1 cellular context compared by ENCODE assay signal in genomic region chr12:56151672-56152131, GRCh38.
TF ChIP-seq lines count a peak whose summit lies in the region.

No MANE protein-coding gene starts in this region.

TF ChIP-seq in K562, 482 proteins besides CTCF, POLR2A, EP300 and RAD21 (continued from another document and continues in another):
- TF ChIP-seq, protein P1, sequence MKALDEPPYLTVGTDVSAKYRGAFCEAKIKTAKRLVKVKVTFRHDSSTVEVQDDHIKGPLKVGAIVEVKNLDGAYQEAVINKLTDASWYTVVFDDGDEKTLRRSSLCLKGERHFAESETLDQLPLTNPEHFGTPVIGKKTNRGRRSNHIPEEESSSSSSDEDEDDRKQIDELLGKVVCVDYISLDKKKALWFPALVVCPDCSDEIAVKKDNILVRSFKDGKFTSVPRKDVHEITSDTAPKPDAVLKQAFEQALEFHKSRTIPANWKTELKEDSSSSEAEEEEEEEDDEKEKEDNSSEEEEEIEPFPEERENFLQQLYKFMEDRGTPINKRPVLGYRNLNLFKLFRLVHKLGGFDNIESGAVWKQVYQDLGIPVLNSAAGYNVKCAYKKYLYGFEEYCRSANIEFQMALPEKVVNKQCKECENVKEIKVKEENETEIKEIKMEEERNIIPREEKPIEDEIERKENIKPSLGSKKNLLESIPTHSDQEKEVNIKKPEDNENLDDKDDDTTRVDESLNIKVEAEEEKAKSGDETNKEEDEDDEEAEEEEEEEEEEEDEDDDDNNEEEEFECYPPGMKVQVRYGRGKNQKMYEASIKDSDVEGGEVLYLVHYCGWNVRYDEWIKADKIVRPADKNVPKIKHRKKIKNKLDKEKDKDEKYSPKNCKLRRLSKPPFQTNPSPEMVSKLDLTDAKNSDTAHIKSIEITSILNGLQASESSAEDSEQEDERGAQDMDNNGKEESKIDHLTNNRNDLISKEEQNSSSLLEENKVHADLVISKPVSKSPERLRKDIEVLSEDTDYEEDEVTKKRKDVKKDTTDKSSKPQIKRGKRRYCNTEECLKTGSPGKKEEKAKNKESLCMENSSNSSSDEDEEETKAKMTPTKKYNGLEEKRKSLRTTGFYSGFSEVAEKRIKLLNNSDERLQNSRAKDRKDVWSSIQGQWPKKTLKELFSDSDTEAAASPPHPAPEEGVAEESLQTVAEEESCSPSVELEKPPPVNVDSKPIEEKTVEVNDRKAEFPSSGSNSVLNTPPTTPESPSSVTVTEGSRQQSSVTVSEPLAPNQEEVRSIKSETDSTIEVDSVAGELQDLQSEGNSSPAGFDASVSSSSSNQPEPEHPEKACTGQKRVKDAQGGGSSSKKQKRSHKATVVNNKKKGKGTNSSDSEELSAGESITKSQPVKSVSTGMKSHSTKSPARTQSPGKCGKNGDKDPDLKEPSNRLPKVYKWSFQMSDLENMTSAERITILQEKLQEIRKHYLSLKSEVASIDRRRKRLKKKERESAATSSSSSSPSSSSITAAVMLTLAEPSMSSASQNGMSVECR (CRISPR knock-in tag; IDR thresholded peaks at IDR 0.05): peak; percentile 23; the same call in 1 of the 2 replicates
- TF ChIP-seq NELFE (IDR thresholded peaks at IDR 0.05; ENCODE audit: insufficient read depth, insufficient read length): no peak
- TF ChIP-seq ZBED1 (IDR thresholded peaks at IDR 0.05): peak; percentile 60; the same call in 1 of the 2 replicates
- peak; percentile 2; the same call in 1 of the 2 replicates for TF ChIP-seq SNIP1 (IDR thresholded peaks at IDR 0.05; ENCODE audit: low read depth)
- peak; percentile 86; the same call in 1 of the 2 replicates for TF ChIP-seq NFRKB (IDR thresholded peaks at IDR 0.05; ENCODE audit: low read depth)
- TF ChIP-seq, protein P2, sequence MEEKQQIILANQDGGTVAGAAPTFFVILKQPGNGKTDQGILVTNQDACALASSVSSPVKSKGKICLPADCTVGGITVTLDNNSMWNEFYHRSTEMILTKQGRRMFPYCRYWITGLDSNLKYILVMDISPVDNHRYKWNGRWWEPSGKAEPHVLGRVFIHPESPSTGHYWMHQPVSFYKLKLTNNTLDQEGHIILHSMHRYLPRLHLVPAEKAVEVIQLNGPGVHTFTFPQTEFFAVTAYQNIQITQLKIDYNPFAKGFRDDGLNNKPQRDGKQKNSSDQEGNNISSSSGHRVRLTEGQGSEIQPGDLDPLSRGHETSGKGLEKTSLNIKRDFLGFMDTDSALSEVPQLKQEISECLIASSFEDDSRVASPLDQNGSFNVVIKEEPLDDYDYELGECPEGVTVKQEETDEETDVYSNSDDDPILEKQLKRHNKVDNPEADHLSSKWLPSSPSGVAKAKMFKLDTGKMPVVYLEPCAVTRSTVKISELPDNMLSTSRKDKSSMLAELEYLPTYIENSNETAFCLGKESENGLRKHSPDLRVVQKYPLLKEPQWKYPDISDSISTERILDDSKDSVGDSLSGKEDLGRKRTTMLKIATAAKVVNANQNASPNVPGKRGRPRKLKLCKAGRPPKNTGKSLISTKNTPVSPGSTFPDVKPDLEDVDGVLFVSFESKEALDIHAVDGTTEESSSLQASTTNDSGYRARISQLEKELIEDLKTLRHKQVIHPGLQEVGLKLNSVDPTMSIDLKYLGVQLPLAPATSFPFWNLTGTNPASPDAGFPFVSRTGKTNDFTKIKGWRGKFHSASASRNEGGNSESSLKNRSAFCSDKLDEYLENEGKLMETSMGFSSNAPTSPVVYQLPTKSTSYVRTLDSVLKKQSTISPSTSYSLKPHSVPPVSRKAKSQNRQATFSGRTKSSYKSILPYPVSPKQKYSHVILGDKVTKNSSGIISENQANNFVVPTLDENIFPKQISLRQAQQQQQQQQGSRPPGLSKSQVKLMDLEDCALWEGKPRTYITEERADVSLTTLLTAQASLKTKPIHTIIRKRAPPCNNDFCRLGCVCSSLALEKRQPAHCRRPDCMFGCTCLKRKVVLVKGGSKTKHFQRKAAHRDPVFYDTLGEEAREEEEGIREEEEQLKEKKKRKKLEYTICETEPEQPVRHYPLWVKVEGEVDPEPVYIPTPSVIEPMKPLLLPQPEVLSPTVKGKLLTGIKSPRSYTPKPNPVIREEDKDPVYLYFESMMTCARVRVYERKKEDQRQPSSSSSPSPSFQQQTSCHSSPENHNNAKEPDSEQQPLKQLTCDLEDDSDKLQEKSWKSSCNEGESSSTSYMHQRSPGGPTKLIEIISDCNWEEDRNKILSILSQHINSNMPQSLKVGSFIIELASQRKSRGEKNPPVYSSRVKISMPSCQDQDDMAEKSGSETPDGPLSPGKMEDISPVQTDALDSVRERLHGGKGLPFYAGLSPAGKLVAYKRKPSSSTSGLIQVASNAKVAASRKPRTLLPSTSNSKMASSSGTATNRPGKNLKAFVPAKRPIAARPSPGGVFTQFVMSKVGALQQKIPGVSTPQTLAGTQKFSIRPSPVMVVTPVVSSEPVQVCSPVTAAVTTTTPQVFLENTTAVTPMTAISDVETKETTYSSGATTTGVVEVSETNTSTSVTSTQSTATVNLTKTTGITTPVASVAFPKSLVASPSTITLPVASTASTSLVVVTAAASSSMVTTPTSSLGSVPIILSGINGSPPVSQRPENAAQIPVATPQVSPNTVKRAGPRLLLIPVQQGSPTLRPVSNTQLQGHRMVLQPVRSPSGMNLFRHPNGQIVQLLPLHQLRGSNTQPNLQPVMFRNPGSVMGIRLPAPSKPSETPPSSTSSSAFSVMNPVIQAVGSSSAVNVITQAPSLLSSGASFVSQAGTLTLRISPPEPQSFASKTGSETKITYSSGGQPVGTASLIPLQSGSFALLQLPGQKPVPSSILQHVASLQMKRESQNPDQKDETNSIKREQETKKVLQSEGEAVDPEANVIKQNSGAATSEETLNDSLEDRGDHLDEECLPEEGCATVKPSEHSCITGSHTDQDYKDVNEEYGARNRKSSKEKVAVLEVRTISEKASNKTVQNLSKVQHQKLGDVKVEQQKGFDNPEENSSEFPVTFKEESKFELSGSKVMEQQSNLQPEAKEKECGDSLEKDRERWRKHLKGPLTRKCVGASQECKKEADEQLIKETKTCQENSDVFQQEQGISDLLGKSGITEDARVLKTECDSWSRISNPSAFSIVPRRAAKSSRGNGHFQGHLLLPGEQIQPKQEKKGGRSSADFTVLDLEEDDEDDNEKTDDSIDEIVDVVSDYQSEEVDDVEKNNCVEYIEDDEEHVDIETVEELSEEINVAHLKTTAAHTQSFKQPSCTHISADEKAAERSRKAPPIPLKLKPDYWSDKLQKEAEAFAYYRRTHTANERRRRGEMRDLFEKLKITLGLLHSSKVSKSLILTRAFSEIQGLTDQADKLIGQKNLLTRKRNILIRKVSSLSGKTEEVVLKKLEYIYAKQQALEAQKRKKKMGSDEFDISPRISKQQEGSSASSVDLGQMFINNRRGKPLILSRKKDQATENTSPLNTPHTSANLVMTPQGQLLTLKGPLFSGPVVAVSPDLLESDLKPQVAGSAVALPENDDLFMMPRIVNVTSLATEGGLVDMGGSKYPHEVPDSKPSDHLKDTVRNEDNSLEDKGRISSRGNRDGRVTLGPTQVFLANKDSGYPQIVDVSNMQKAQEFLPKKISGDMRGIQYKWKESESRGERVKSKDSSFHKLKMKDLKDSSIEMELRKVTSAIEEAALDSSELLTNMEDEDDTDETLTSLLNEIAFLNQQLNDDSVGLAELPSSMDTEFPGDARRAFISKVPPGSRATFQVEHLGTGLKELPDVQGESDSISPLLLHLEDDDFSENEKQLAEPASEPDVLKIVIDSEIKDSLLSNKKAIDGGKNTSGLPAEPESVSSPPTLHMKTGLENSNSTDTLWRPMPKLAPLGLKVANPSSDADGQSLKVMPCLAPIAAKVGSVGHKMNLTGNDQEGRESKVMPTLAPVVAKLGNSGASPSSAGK (IDR thresholded peaks at IDR 0.05): peak; percentile 65
- TF ChIP-seq FOXP1 (CRISPR knock-in tag; IDR thresholded peaks at IDR 0.05): peak; percentile 74
- no peak for TF ChIP-seq CEBPB (tag; IDR thresholded peaks at IDR 0.05)
- TF ChIP-seq ZNF395 (CRISPR knock-in tag; IDR thresholded peaks at IDR 0.05): peak; percentile 79; the same call in 1 of the 2 replicates
- peak; percentile 81 for TF ChIP-seq ZNF511 (CRISPR knock-in tag; IDR thresholded peaks at IDR 0.05)
- 0 out of 2 replicates have a peak, but pooled peaks have one; percentile 34 for TF ChIP-seq SP1 (CRISPR knock-in tag; IDR thresholded peaks at IDR 0.05)
- peak; percentile 32; the same call in 1 of the 2 replicates for TF ChIP-seq ZBTB7A (IDR thresholded peaks at IDR 0.05; ENCODE audit: borderline replicate concordance, control insufficient read depth, low read depth, low read length)
- TF ChIP-seq NR2C2 (CRISPR knock-in tag; IDR thresholded peaks at IDR 0.05): 0 out of 2 replicates have a peak, but pooled peaks have one; percentile 17
- TF ChIP-seq NR2C2 (tag; IDR thresholded peaks at IDR 0.05): no peak
- TF ChIP-seq ZNF197 (CRISPR knock-in tag; IDR thresholded peaks at IDR 0.05; ENCODE audit: low read depth): 0 out of 2 replicates have a peak, but pooled peaks have one; percentile 6
- TF ChIP-seq, protein P3, sequence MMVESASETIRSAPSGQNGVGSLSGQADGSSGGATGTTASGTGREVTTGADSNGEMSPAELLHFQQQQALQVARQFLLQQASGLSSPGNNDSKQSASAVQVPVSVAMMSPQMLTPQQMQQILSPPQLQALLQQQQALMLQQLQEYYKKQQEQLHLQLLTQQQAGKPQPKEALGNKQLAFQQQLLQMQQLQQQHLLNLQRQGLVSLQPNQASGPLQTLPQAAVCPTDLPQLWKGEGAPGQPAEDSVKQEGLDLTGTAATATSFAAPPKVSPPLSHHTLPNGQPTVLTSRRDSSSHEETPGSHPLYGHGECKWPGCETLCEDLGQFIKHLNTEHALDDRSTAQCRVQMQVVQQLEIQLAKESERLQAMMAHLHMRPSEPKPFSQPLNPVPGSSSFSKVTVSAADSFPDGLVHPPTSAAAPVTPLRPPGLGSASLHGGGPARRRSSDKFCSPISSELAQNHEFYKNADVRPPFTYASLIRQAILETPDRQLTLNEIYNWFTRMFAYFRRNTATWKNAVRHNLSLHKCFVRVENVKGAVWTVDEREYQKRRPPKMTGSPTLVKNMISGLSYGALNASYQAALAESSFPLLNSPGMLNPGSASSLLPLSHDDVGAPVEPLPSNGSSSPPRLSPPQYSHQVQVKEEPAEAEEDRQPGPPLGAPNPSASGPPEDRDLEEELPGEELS (CRISPR knock-in tag; IDR thresholded peaks at IDR 0.05; ENCODE audit: borderline replicate concordance): no peak
- TF ChIP-seq, protein P4, sequence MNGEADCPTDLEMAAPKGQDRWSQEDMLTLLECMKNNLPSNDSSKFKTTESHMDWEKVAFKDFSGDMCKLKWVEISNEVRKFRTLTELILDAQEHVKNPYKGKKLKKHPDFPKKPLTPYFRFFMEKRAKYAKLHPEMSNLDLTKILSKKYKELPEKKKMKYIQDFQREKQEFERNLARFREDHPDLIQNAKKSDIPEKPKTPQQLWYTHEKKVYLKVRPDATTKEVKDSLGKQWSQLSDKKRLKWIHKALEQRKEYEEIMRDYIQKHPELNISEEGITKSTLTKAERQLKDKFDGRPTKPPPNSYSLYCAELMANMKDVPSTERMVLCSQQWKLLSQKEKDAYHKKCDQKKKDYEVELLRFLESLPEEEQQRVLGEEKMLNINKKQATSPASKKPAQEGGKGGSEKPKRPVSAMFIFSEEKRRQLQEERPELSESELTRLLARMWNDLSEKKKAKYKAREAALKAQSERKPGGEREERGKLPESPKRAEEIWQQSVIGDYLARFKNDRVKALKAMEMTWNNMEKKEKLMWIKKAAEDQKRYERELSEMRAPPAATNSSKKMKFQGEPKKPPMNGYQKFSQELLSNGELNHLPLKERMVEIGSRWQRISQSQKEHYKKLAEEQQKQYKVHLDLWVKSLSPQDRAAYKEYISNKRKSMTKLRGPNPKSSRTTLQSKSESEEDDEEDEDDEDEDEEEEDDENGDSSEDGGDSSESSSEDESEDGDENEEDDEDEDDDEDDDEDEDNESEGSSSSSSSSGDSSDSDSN (IDR thresholded peaks at IDR 0.05; ENCODE audit: borderline replicate concordance in 1 of 2, low read depth in 2 of 2, low read length in 2 of 2): peak in 1 of 2 experiments; percentile 44; a peak in 1 of 4 replicates
- peak; percentile 63 for TF ChIP-seq POLR2AphosphoS5 (IDR thresholded peaks at IDR 0.05; ENCODE audit: control insufficient read depth, insufficient read depth, low read depth, low read length)
- TF ChIP-seq YY1 (IDR thresholded peaks at IDR 0.05; ENCODE audit: borderline replicate concordance in 1 of 3, control insufficient read depth in 1 of 3, extremely low read depth in 1 of 3, insufficient read depth in 3 of 3, insufficient read length in 1 of 3, insufficient replicate concordance in 2 of 3, low read depth in 1 of 3, low read length in 2 of 3): peak in 1 of 3 experiments; percentile 47
- TF ChIP-seq MAFG (tag; conservative IDR thresholded peaks at IDR 0.05): 0 out of 2 replicates have a peak, but pooled peaks have one; percentile 26
- peak; percentile 41; the same call in 1 of the 2 replicates for TF ChIP-seq USF1 (CRISPR knock-in tag; IDR thresholded peaks at IDR 0.05)
- TF ChIP-seq ZZZ3 (IDR thresholded peaks at IDR 0.05): 0 out of 2 replicates have a peak, but pooled peaks have one; percentile 27
- TF ChIP-seq, protein P5, sequence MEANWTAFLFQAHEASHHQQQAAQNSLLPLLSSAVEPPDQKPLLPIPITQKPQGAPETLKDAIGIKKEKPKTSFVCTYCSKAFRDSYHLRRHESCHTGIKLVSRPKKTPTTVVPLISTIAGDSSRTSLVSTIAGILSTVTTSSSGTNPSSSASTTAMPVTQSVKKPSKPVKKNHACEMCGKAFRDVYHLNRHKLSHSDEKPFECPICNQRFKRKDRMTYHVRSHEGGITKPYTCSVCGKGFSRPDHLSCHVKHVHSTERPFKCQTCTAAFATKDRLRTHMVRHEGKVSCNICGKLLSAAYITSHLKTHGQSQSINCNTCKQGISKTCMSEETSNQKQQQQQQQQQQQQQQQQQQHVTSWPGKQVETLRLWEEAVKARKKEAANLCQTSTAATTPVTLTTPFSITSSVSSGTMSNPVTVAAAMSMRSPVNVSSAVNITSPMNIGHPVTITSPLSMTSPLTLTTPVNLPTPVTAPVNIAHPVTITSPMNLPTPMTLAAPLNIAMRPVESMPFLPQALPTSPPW (CRISPR knock-in tag; IDR thresholded peaks at IDR 0.05): no peak
- TF ChIP-seq FOXK2 (conservative IDR thresholded peaks at IDR 0.05 in 1 of 2, IDR thresholded peaks at IDR 0.05 in 1 of 2; ENCODE audit: low read depth in 2 of 2): 0 out of 4 replicates have a peak, but pooled peaks of 1 of the 2 experiments have one; percentile 33
